11 cellular contexts compared by ENCODE assay signal in genomic region chr2:8049851-8050571, GRCh38.
DNase-seq lines count a peak whose midpoint lies in the region; ATAC-seq and TF ChIP-seq lines count a peak whose summit lies in the region.
"Had no signal": no experiment of that assay in that cellular context is flagged by ENCODE, and none has a peak within 500 bp of the region (broad histone marks: within the 10 kb centered on the region; RNA-seq: fewer than 3 reads in every experiment).

No MANE protein-coding gene starts in this region.

- H3K36me3 ChIP-seq in right atrium auricular region: no peaks in the 10 kb centered on the region

- H3K4me1 Mint-ChIP-seq in central memory CD8-positive, alpha-beta T cell: peaks cover 15% of the 10 kb centered on the region

- H3K27me3 ChIP-seq in right atrium auricular region: no peaks in the 10 kb centered on the region

- no peak overlapping the region for H3K4me3 Mint-ChIP-seq in central memory CD8-positive, alpha-beta T cell

- ATAC-seq in GM18499 (IDR thresholded peaks at IDR 0.05; ENCODE audit: insufficient read depth, unreplicated experiment) (peak; percentile 90), GM21360 (IDR thresholded peaks at IDR 0.05; ENCODE audit: unreplicated experiment) (peak; percentile 92), HG03196 (IDR thresholded peaks at IDR 0.05; ENCODE audit: unreplicated experiment) (peak; percentile 93)
- peak; percentile 14 for ATAC-seq in central memory CD8-positive, alpha-beta T cell (replicated peaks; ENCODE audit: extremely low read depth, poor library complexity, severe bottlenecking)

- no peak overlapping the region for H3K4me3 ChIP-seq in right atrium auricular region

- no peak overlapping the region for H3K27ac Mint-ChIP-seq in central memory CD8-positive, alpha-beta T cell (ENCODE audit: low read depth)

- no peak for TF ChIP-seq CTCF in right atrium auricular region (IDR thresholded peaks at IDR 0.05)

- H3K9me3 ChIP-seq in right atrium auricular region: no peaks in the 10 kb centered on the region

- no peaks in the 10 kb centered on the region for H3K9me3 Mint-ChIP-seq in central memory CD8-positive, alpha-beta T cell

- no peaks in the 10 kb centered on the region for H3K27me3 Mint-ChIP-seq in central memory CD8-positive, alpha-beta T cell

- no peak overlapping the region for H3K27ac ChIP-seq in right atrium auricular region

- no peaks in the 10 kb centered on the region for H3K36me3 Mint-ChIP-seq in central memory CD8-positive, alpha-beta T cell (ENCODE audit: insufficient read depth)

- no peaks in the 10 kb centered on the region for H3K4me1 ChIP-seq in right atrium auricular region

- DNase-seq in central memory CD8-positive, alpha-beta T cell (ENCODE audit: low spot score in 2 of 2): no peak
- no peak for DNase-seq in medulla oblongata (ENCODE audit: extremely low spot score)
- DNase-seq in HPDE6-E6E7 (ENCODE audit: extremely low spot score): no peak
- DNase-seq in anterior cingulate cortex (lab: John Stamatoyannopoulos, UW): no peak
- DNase-seq in right atrium auricular region (ENCODE audit: low spot score): no peak
- DNase-seq: DMS153, KG1, mesendoderm had no signal

Comparison
In these comparisons a context has a peak if more than half of its experiments do, and no peak if none do; other contexts are left out.
1. ATAC-seq: peak in every context shown above with its lines; median percentile 93 in HG03196; 92 in GM21360; 90 in GM18499; 14 in central memory CD8-positive, alpha-beta T cell.